Comparison of ENCODE assay signal across 8 cellular contexts in genomic region chr22:40176921-40177737, GRCh38. TPM values are rescaled to one million over a fixed set of nuclear protein-coding genes. Genes with fewer than 3 reads are reported as not detected.
DNase-seq lines count a peak whose midpoint lies in the region; ATAC-seq and TF ChIP-seq lines count a peak whose summit lies in the region.

No MANE protein-coding gene starts in this region.

- H3K36me3 ChIP-seq in DOHH2 (ENCODE audit: control insufficient read depth, low read length) (peaks cover 11% of the 10 kb centered on the region), Karpas-422 (ENCODE audit: insufficient read depth, low read length) (no peaks in the 10 kb centered on the region), right lobe of liver (no peaks in the 10 kb centered on the region)

- no peaks in the 10 kb centered on the region for H3K27me3 Mint-ChIP-seq in chondrocyte (ENCODE audit: low read depth)

- peak; percentile 88 for DNase-seq in Karpas-422
- peak; percentile 51 for DNase-seq in activated CD4-positive, CD25-positive, alpha-beta regulatory T cell treated with anti-CD3 and anti-CD28 coated beads, Interleukin-2, amount 50 U/mL, for 16 hours (ENCODE audit: low read depth, low spot score)
- DNase-seq in chondrocyte (ENCODE audit: low spot score): no peak
- DNase-seq in right lobe of liver: peak in 2 of 3 donors; percentile 60 to 68
- DNase-seq in stimulated activated CD8-positive, alpha-beta memory T cell treated with anti-CD3 and anti-CD28 coated beads, Interleukin-12 subunit alpha, Interleukin-12 subunit beta, amount 100 ng/mL, for 4 hours (ENCODE audit: low read depth): peak; percentile 43
- no peak for DNase-seq in germinal center (ENCODE audit: low spot score)

- H3K79me2 ChIP-seq in DOHH2 (ENCODE audit: control insufficient read depth, low read length) (peaks cover 54% of the 10 kb centered on the region), Karpas-422 (ENCODE audit: low read length) (peaks cover 53% of the 10 kb centered on the region)

- WGBS in right lobe of liver (ENCODE audit: insufficient coverage, low coverage, low lambda C conversion rate, missing lambda C conversion rate): 19% methylated on average over 14 of the region's 14 CpGs

- H3K9me3 ChIP-seq in DOHH2 (ENCODE audit: control insufficient read depth, insufficient read depth, low read length): no peaks in the 10 kb centered on the region
- H3K9me3 ChIP-seq in Karpas-422 (ENCODE audit: low read length): no peaks in the 10 kb centered on the region
- H3K9me3 ChIP-seq in right lobe of liver: no peaks in the 10 kb centered on the region

- TF ChIP-seq POLR2A in right lobe of liver (IDR thresholded peaks at IDR 0.05): no peak

- H3K27ac ChIP-seq in DOHH2 (ENCODE audit: low read depth, low read length) (peak overlapping the region; percentile 94), Karpas-422 (ENCODE audit: low read length) (peak overlapping the region; percentile 98), right lobe of liver (peak overlapping the region; percentile 73 to 92 (median 89))

- H3K27me3 ChIP-seq in DOHH2 (ENCODE audit: control insufficient read depth, low read length) (no peaks in the 10 kb centered on the region), Karpas-422 (ENCODE audit: low read length) (no peaks in the 10 kb centered on the region), right lobe of liver (no peaks in the 10 kb centered on the region)

- peaks cover 34% of the 10 kb centered on the region for H3K4me1 ChIP-seq in DOHH2 (ENCODE audit: control insufficient read depth, low read length)
- peaks cover 49% of the 10 kb centered on the region for H3K4me1 ChIP-seq in Karpas-422 (ENCODE audit: low read length)
- H3K4me1 ChIP-seq in right lobe of liver: peaks cover 0 to 41% (median 20%) of the 10 kb centered on the region in 4 donors

- peak overlapping the region; percentile 67 for H3K9ac ChIP-seq in Karpas-422 (ENCODE audit: low read length)

- peak overlapping the region; percentile 96 for H3K27ac Mint-ChIP-seq in chondrocyte (ENCODE audit: unreplicated experiment)

- H3K9me2 ChIP-seq in DOHH2 (replicated peaks; ENCODE audit: control insufficient read depth, low read length): no peaks in the 10 kb centered on the region
- no peaks in the 10 kb centered on the region for H3K9me2 ChIP-seq in Karpas-422 (replicated peaks; ENCODE audit: insufficient read depth, low read length)

- peak overlapping the region; percentile 13; the same call in 1 of the 2 replicates for H2AFZ ChIP-seq in Karpas-422 (ENCODE audit: low read length)

- H3K4me2 ChIP-seq in DOHH2 (ENCODE audit: low read length): peak overlapping the region; percentile 97
- peak overlapping the region; percentile 97 for H3K4me2 ChIP-seq in Karpas-422 (ENCODE audit: low read depth, low read length, poor library complexity, severe bottlenecking)

- peaks cover 50% of the 10 kb centered on the region for H3K4me1 Mint-ChIP-seq in chondrocyte (ENCODE audit: low read depth)

- peaks cover 9% of the 10 kb centered on the region; the same call in 1 of the 2 replicates for H4K20me1 ChIP-seq in DOHH2 (ENCODE audit: control insufficient read depth, insufficient read depth, low read depth, low read length)
- no peaks in the 10 kb centered on the region; the same call in 1 of the 2 replicates for H4K20me1 ChIP-seq in Karpas-422 (ENCODE audit: insufficient read depth, low read depth, low read length)

- intact Hi-C loops in right lobe of liver (cut with DNase I): no loop called here

- ATAC-seq in right lobe of liver: peak; percentile 57 to 77 (median 74)
- no peak for ATAC-seq in GM21381 (IDR thresholded peaks at IDR 0.05; ENCODE audit: unreplicated experiment)

- H3K9me3 Mint-ChIP-seq in chondrocyte (ENCODE audit: low read depth): no peaks in the 10 kb centered on the region

- H3F3A ChIP-seq in DOHH2 (ENCODE audit: control insufficient read depth, insufficient read depth): peaks cover 8% of the 10 kb centered on the region; the same call in 1 of the 2 replicates

- H3K4me3 ChIP-seq in DOHH2 (ENCODE audit: low read length) (peak overlapping the region; percentile 85), Karpas-422 (ENCODE audit: low read length) (peak overlapping the region; percentile 78), right lobe of liver (peak overlapping the region; percentile 13 to 70 (median 69))

- peak overlapping the region; percentile 84 for H3K4me3 Mint-ChIP-seq in chondrocyte (ENCODE audit: unreplicated experiment)

- no peaks in the 10 kb centered on the region for H3K36me3 Mint-ChIP-seq in chondrocyte (ENCODE audit: low read depth)

- TF ChIP-seq CTCF in DOHH2 (IDR thresholded peaks at IDR 0.05; ENCODE audit: low read depth, low read length, poor library complexity, severe bottlenecking) (no peak), chondrocyte (IDR thresholded peaks at IDR 0.05) (no peak), right lobe of liver (IDR thresholded peaks at IDR 0.05) (no peak)

RNA-seq across cellular contexts. Expression of gene TNRC6B, which starts 0.6 kb away (rescaled TPM):
- total RNA-seq in Karpas-422 (2014; rRNA removed; shearing (Covaris generic); ENCODE audit: low replicate concordance): 32.0 and 41.1 TPM in 2 replicates
- total RNA-seq in chondrocyte (30.9 to 42.8 TPM (median 35.0 TPM) in 3 replicates), right lobe of liver (10 to 100 TPM; 13.0 to 27.1 (median 22.7) TPM)

Comparison
In these comparisons a context has a peak if more than half of its experiments do, and no peak if none do; other contexts are left out.
1. DNase-seq: peak in Karpas-422 (single experiment), activated CD4-positive, CD25-positive, alpha-beta regulatory T cell treated with anti-CD3 and anti-CD28 coated beads, Interleukin-2, amount 50 U/mL, for 16 hours (single experiment), right lobe of liver (2 of 3) and stimulated activated CD8-positive, alpha-beta memory T cell treated with anti-CD3 and anti-CD28 coated beads, Interleukin-12 subunit alpha, Interleukin-12 subunit beta, amount 100 ng/mL, for 4 hours (single experiment); none in chondrocyte (single experiment) and germinal center (single experiment).
2. Peak in every context shown above with its lines, with median percentiles within 50 percentile points of each other: H3K27ac ChIP-seq and H3K4me3 ChIP-seq.